ENCODE assay signal across 21 cellular contexts in genomic region chrX:1542994-1543725, GRCh38. TPM values are rescaled to one million over a fixed set of nuclear protein-coding genes. Genes with fewer than 3 reads are reported as not detected.
DNase-seq lines count a peak whose midpoint lies in the region; ATAC-seq, FAIRE-seq and TF ChIP-seq lines count a peak whose summit lies in the region.
"Had no signal": no experiment of that assay in that cellular context is flagged by ENCODE, and none has a peak within 500 bp of the region (broad histone marks: within the 10 kb centered on the region; RNA-seq: fewer than 3 reads in every experiment).

No MANE protein-coding gene starts in this region.

- H3K27me3 Mint-ChIP-seq in activated T-cell treated with anti-CD3 and anti-CD28 coated beads, Interleukin-2, amount 50 U/mL, for 24 hours = no peaks in the 10 kb centered on the region
- no peaks in the 10 kb centered on the region for H3K27me3 Mint-ChIP-seq in central memory CD8-positive, alpha-beta T cell
- no peaks in the 10 kb centered on the region for H3K27me3 Mint-ChIP-seq in stimulated activated memory B cell treated with anti-CD40 and anti-IgM and Interleukin-4, amounts not matched to agents 10 μg/mL and 1 μg/mL and 100 μg/mL, for 72 hours
- H3K27me3 Mint-ChIP-seq: CD4-positive, alpha-beta T cell had no signal

- POLR2A ChIA-PET in HEK293 (lab: Yijun Ruan, JAX) = no interaction called here

- peaks cover 8% of the 10 kb centered on the region for H3K4me1 Mint-ChIP-seq in activated T-cell treated with anti-CD3 and anti-CD28 coated beads, Interleukin-2, amount 50 U/mL, for 24 hours (ENCODE audit: low read depth)
- peaks cover 15% of the 10 kb centered on the region for H3K4me1 Mint-ChIP-seq in central memory CD8-positive, alpha-beta T cell
- H3K4me1 Mint-ChIP-seq in stimulated activated memory B cell treated with anti-CD40 and anti-IgM and Interleukin-4, amounts not matched to agents 10 μg/mL and 1 μg/mL and 100 μg/mL, for 72 hours = peaks cover 27% of the 10 kb centered on the region

- ATAC-seq in central memory CD8-positive, alpha-beta T cell (replicated peaks; ENCODE audit: extremely low read depth, poor library complexity, severe bottlenecking) = no peak
- no peak for ATAC-seq in stimulated activated memory B cell treated with anti-CD40 and anti-IgM and Interleukin-4, amounts not matched to agents 10 μg/mL and 1 μg/mL and 100 μg/mL, for 72 hours
- ATAC-seq in pancreas (no peak), HG02852 (IDR thresholded peaks at IDR 0.05; ENCODE audit: unreplicated experiment) (no peak)

- no peaks in the 10 kb centered on the region for H3K9me3 Mint-ChIP-seq in activated T-cell treated with anti-CD3 and anti-CD28 coated beads, Interleukin-2, amount 50 U/mL, for 24 hours
- peaks cover 8% of the 10 kb centered on the region for H3K9me3 Mint-ChIP-seq in central memory CD8-positive, alpha-beta T cell
- peaks cover 7% of the 10 kb centered on the region for H3K9me3 Mint-ChIP-seq in stimulated activated memory B cell treated with anti-CD40 and anti-IgM and Interleukin-4, amounts not matched to agents 10 μg/mL and 1 μg/mL and 100 μg/mL, for 72 hours
- H3K9me3 Mint-ChIP-seq: CD4-positive, alpha-beta T cell had no signal

- H3K27ac Mint-ChIP-seq in activated T-cell treated with anti-CD3 and anti-CD28 coated beads, Interleukin-2, amount 50 U/mL, for 24 hours = no peak overlapping the region
- H3K27ac Mint-ChIP-seq in central memory CD8-positive, alpha-beta T cell (ENCODE audit: low read depth) = peak overlapping the region; percentile 68
- peak overlapping the region; percentile 33 for H3K27ac Mint-ChIP-seq in stimulated activated memory B cell treated with anti-CD40 and anti-IgM and Interleukin-4, amounts not matched to agents 10 μg/mL and 1 μg/mL and 100 μg/mL, for 72 hours
- H3K27ac Mint-ChIP-seq: CD4-positive, alpha-beta T cell had no signal

- H3K4me3 ChIP-seq in HEK293 (ENCODE audit: low read depth, low read length) = no peak overlapping the region
- no peak overlapping the region for H3K4me3 ChIP-seq in pancreas
- no peak overlapping the region for H3K4me3 ChIP-seq in SJCRH30

- no peaks in the 10 kb centered on the region for H3K36me3 Mint-ChIP-seq in activated T-cell treated with anti-CD3 and anti-CD28 coated beads, Interleukin-2, amount 50 U/mL, for 24 hours (ENCODE audit: low read depth)
- H3K36me3 Mint-ChIP-seq in central memory CD8-positive, alpha-beta T cell (ENCODE audit: insufficient read depth) = peaks cover 3% of the 10 kb centered on the region
- H3K36me3 Mint-ChIP-seq in stimulated activated memory B cell treated with anti-CD40 and anti-IgM and Interleukin-4, amounts not matched to agents 10 μg/mL and 1 μg/mL and 100 μg/mL, for 72 hours = peaks cover 6% of the 10 kb centered on the region

- H3K4me3 Mint-ChIP-seq in activated T-cell treated with anti-CD3 and anti-CD28 coated beads, Interleukin-2, amount 50 U/mL, for 24 hours = no peak overlapping the region
- H3K4me3 Mint-ChIP-seq in central memory CD8-positive, alpha-beta T cell = no peak overlapping the region
- no peak overlapping the region for H3K4me3 Mint-ChIP-seq in stimulated activated memory B cell treated with anti-CD40 and anti-IgM and Interleukin-4, amounts not matched to agents 10 μg/mL and 1 μg/mL and 100 μg/mL, for 72 hours
- H3K4me3 Mint-ChIP-seq: CD4-positive, alpha-beta T cell had no signal

- no peak for TF ChIP-seq CTCF in HEK293 (tag by site-specific recombination; IDR thresholded peaks at IDR 0.05)
- TF ChIP-seq CTCF in pancreas (IDR thresholded peaks at IDR 0.05) = no peak

- no peaks in the 10 kb centered on the region for H3K27me3 ChIP-seq in pancreas
- H3K27me3 ChIP-seq in SJCRH30 = no peaks in the 10 kb centered on the region

- H3K4me1 ChIP-seq in HEK293 (ENCODE audit: control insufficient read depth, insufficient read depth, low read length) (no peaks in the 10 kb centered on the region), pancreas (no peaks in the 10 kb centered on the region), SJCRH30 (no peaks in the 10 kb centered on the region)

- H3K27ac ChIP-seq in HEK293 (ENCODE audit: extremely low read depth, low read depth, low read length) = no peak overlapping the region
- H3K27ac ChIP-seq in pancreas = no peak overlapping the region
- no peak overlapping the region for H3K27ac ChIP-seq in SJCRH30

- CTCF ChIA-PET in HEK293 (lab: Yijun Ruan, JAX) = no interaction called here

- H3K36me3 ChIP-seq in HEK293 (ENCODE audit: control insufficient read depth in 2 of 2, insufficient read depth in 1 of 2, low read length in 2 of 2) (no peaks in the 10 kb centered on the region), pancreas (no peaks in the 10 kb centered on the region), SJCRH30 (no peaks in the 10 kb centered on the region)

- intact Hi-C loops in pancreas (cut with DNase I) = no loop called here

- no peaks in the 10 kb centered on the region for H3K9me3 ChIP-seq in HEK293 (ENCODE audit: control insufficient read depth, insufficient read depth, low read depth, low read length)
- no peaks in the 10 kb centered on the region for H3K9me3 ChIP-seq in pancreas
- no peaks in the 10 kb centered on the region for H3K9me3 ChIP-seq in SJCRH30 (replicated peaks)

- no peak for FAIRE-seq in pancreas (lab: Jason Lieb, UNC)
- FAIRE-seq: G401.6, GM12891, GM19239, RCC 7860 had no signal

- whole genome bisulfite sequencing in pancreas, 2 donors = 84 to 86% methylated on average over 22 of the region's 22 CpGs

- peak; percentile 7 for DNase-seq in activated T-cell treated with anti-CD3 and anti-CD28 coated beads, Interleukin-2, amount 50 U/mL, for 24 hours
- DNase-seq in activated T-cell treated with anti-CD3 and anti-CD28 coated beads for 4 hours (no peak), pancreas (no peak), SJCRH30 (no peak)
- peak in 1 of 2 donors; percentile 8 for DNase-seq in central memory CD8-positive, alpha-beta T cell (ENCODE audit: low spot score in 2 of 2)
- DNase-seq: Calu3, KG1, NCI-H1092, NCI-H1694, NCI-H82, SHP77 treated with DMSO at 0.1 percent for 48 hours had no signal

TF ChIP-seq in HEK293, 187 proteins besides CTCF, POLR2A, EP300 and RAD21:
- TF ChIP-seq ZNF280D (tag by site-specific recombination; IDR thresholded peaks at IDR 0.05) (0 out of 2 replicates have a peak, but pooled peaks have one; percentile 35), ZSCAN18 (tag by site-specific recombination; IDR thresholded peaks at IDR 0.05) (no peak), GFI1B (tag by site-specific recombination; IDR thresholded peaks at IDR 0.05) (no peak), ZNF146 (tag by site-specific recombination; IDR thresholded peaks at IDR 0.05) (peak; percentile 86)
TF ChIP-seq in HEK293: peak in this region for 2.

RNA-seq across cellular contexts. Expression of gene P2RY8, which starts 6.2 kb away (rescaled TPM):
- total RNA-seq in pancreas = 1 to 10 TPM in 2 of 6 donors, under 1 TPM in 4; 0.42 to 1.4 (median 0.58) TPM
- under 1 TPM; 0.35 to 0.38 TPM for polyA plus RNA-seq in pancreas
- total RNA-seq in SJCRH30 (2014; rRNA removed; shearing (Covaris generic)) = 0.05 and 0.08 TPM in 2 replicates
- total RNA-seq: A673, Calu3, MCF 10A had no signal

RNA-seq across cellular contexts. Expression of gene AKAP17A, which starts 48.2 kb away (rescaled TPM):
- total RNA-seq in pancreas = 10 to 100 TPM; 20.5 to 36.9 (median 25.3) TPM
- 100 to 1,000 TPM in 1 of 2 donors, 10 to 100 TPM in 1; 85.3 to 106 TPM for polyA plus RNA-seq in pancreas
- 25.7 and 28.4 TPM in 2 replicates for total RNA-seq in SJCRH30 (2014; rRNA removed; shearing (Covaris generic))
